In genomic region chr3:99373088-99373875, GRCh38 we compare ENCODE assay signal across 20 cellular contexts.
"Had no signal": no experiment of that assay in that cellular context is flagged by ENCODE, and none has a peak within 500 bp of the region (broad histone marks: within the 10 kb centered on the region; RNA-seq: fewer than 3 reads in every experiment).

No MANE protein-coding gene starts in this region.

- H3K4me1 ChIP-seq: ascending aorta, heart right ventricle, tibial artery had no signal

- ATAC-seq: activated naive CD8-positive, alpha-beta T cell treated with anti-CD3 and anti-CD28 coated beads, Interleukin-2, amount 50 U/mL, for 24 hours; heart right ventricle; naive thymus-derived CD8-positive, alpha-beta T cell had no signal

- H3K9me3 ChIP-seq: ascending aorta, heart right ventricle, tibial artery had no signal

- H3K27me3 ChIP-seq: ascending aorta, heart right ventricle, tibial artery had no signal

- H3K4me3 ChIP-seq: ascending aorta, coronary artery, heart right ventricle, tibial artery had no signal

- H3K36me3 Mint-ChIP-seq: activated naive CD4-positive, alpha-beta T cell treated with anti-CD3 and anti-CD28 coated beads, Interleukin-2, amount 10 ng/mL, durations not matched to agents 7 days and 5 days; memory B cell; naive thymus-derived CD8-positive, alpha-beta T cell had no signal

- H3K4me1 Mint-ChIP-seq: activated naive CD4-positive, alpha-beta T cell treated with anti-CD3 and anti-CD28 coated beads, Interleukin-2, amount 10 ng/mL, durations not matched to agents 7 days and 5 days; activated naive CD8-positive, alpha-beta T cell treated with anti-CD3 and anti-CD28 coated beads, Interleukin-2, amount 50 U/mL, for 24 hours; memory B cell; naive thymus-derived CD8-positive, alpha-beta T cell had no signal

- H3K27me3 Mint-ChIP-seq: activated naive CD4-positive, alpha-beta T cell treated with anti-CD3 and anti-CD28 coated beads, Interleukin-2, amount 10 ng/mL, durations not matched to agents 7 days and 5 days; activated naive CD8-positive, alpha-beta T cell treated with anti-CD3 and anti-CD28 coated beads, Interleukin-2, amount 50 U/mL, for 24 hours; memory B cell had no signal

- H3K4me3 Mint-ChIP-seq: activated naive CD4-positive, alpha-beta T cell treated with anti-CD3 and anti-CD28 coated beads, Interleukin-2, amount 10 ng/mL, durations not matched to agents 7 days and 5 days; activated naive CD8-positive, alpha-beta T cell treated with anti-CD3 and anti-CD28 coated beads, Interleukin-2, amount 50 U/mL, for 24 hours; memory B cell; naive thymus-derived CD8-positive, alpha-beta T cell had no signal

- H3K27ac ChIP-seq: ascending aorta, coronary artery, heart right ventricle, tibial artery, VCaP had no signal

- H3K36me3 ChIP-seq: ascending aorta, heart right ventricle, tibial artery had no signal

- H3K9me3 Mint-ChIP-seq: activated naive CD8-positive, alpha-beta T cell treated with anti-CD3 and anti-CD28 coated beads, Interleukin-2, amount 50 U/mL, for 24 hours had no signal

- DNase-seq: activated CD4-positive, CD25-positive, alpha-beta regulatory T cell treated with anti-CD3 and anti-CD28 coated beads, Interleukin-2, amount 50 U/mL, for 72 hours; activated CD8-positive, alpha-beta memory T cell treated with anti-CD3 and anti-CD28 coated beads for 24 hours; activated CD8-positive, alpha-beta memory T cell treated with anti-CD3 and anti-CD28 coated beads, Interleukin-2, amount 50 U/mL, for 48 hours; activated effector memory CD4-positive, alpha-beta T cell treated with Interleukin-2 at 50 U/mL for 16 hours; activated naive CD4-positive, alpha-beta T cell treated with anti-CD3 and anti-CD28 coated beads, Interleukin-2, amount 10 ng/mL, durations not matched to agents 7 days and 5 days; activated naive CD8-positive, alpha-beta T cell treated with anti-CD3 and anti-CD28 coated beads, Interleukin-2, amount 50 U/mL, for 24 hours; activated T-cell treated with anti-CD3 and anti-CD28 coated beads, Interleukin-2, amount 50 U/mL, for 48 hours; central memory CD4-positive, alpha-beta T cell; erythroblast; heart right ventricle; naive thymus-derived CD8-positive, alpha-beta T cell; stimulated activated CD4-positive, alpha-beta T cell treated with anti-CD3 and anti-CD28 coated beads, Interleukin-12 subunit alpha, Interleukin-12 subunit beta, amount 100 ng/mL, for 4 hours; stimulated activated CD4-positive, alpha-beta T cell treated with anti-CD3 and anti-CD28 coated beads, Interleukin-2, amount 100 ng/mL, for 24 hours; stimulated activated naive CD4-positive, alpha-beta T cell treated with Interleukin-2 at 50 U/mL for 16 hours; T-helper 2 cell; tibial artery had no signal

- H3K27ac Mint-ChIP-seq: activated naive CD4-positive, alpha-beta T cell treated with anti-CD3 and anti-CD28 coated beads, Interleukin-2, amount 10 ng/mL, durations not matched to agents 7 days and 5 days; activated naive CD8-positive, alpha-beta T cell treated with anti-CD3 and anti-CD28 coated beads, Interleukin-2, amount 50 U/mL, for 24 hours; memory B cell; naive thymus-derived CD8-positive, alpha-beta T cell had no signal
